ENCODE assay signal across 20 cellular contexts in genomic region chr2:164812378-164812777, GRCh38.
"Had no signal": no experiment of that assay in that cellular context is flagged by ENCODE, and none has a peak within 500 bp of the region (broad histone marks: within the 10 kb centered on the region; RNA-seq: fewer than 3 reads in every experiment).

No MANE protein-coding gene starts in this region.

- H3K36me3 ChIP-seq: MG63 had no signal

- H3K27me3 ChIP-seq: MG63 had no signal

- H3K4me3 ChIP-seq: MG63 had no signal

- H3K9me3 ChIP-seq: MG63, SK-N-SH had no signal

- H3K9ac ChIP-seq: SK-N-SH had no signal

- DNase-seq: IMR-90, Karpas-422, KG1, MG63, NCI-H1092, NCI-H1105 treated with DMSO at 0.1 percent for 48 hours, NCI-H1417 treated with DMSO at 0.1 percent for 48 hours, NCI-H187, NCI-H2029, NCI-H2081 treated with DMSO at 0.1 percent for 48 hours, NCI-H2171, NCI-H226, NCI-H446, NCI-H510A, NCI-H524 treated with DMSO at 0.1 percent for 48 hours, NCI-H69, NCI-H774, RPMI8226, SHP77, SK-N-SH had no signal
